Comparison of ENCODE assay signal across 1 cellular context in the genomic region with DNA sequence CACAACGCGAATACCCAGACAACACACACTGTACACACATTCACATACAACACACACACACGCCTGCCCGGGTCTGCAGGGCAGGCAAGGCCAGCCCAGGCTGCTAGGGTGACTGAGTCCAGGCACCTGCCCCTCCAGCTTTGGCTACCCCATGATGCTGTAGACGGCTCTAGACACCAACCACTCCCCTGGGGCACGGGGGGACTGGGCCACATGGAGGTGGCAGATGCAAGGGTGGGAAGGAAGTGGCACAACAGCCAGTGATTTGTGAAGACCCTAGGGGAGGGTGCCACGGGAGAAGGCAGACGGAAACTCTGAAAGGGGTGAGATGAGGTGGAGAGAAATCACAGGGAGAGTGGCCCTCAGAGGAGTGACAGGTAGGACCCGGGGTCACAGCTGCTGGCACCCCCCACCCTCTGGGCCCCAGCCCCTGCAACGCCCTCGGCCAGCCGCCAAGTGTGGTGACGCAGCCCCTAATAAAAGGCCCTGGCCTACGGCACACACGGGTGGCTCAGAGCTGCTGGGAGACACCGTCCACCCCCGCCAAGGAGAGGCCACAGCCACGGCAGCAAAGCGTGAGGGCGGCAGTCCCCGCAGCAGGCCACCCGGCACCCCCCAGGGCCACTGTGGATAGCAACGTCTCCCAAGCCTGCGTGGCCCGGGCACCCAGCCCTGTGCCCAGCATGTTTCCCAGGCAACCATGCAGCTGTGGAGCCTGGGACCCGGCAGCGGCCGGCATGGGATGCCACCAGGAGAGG.
TF ChIP-seq lines count a peak whose summit lies in the region.

No MANE protein-coding gene starts in this region.

TF ChIP-seq in IMR-90, 13 proteins besides CTCF, POLR2A, EP300 and RAD21:
- TF ChIP-seq CHD1 (IDR thresholded peaks at IDR 0.05; ENCODE audit: low read depth, low read length) (no peak), RCOR1 (IDR thresholded peaks at IDR 0.05; ENCODE audit: insufficient replicate concordance, low read length) (no peak), RFX5 (IDR thresholded peaks at IDR 0.05; ENCODE audit: low read depth, low read length) (no peak), NFE2L2 (IDR thresholded peaks at IDR 0.05; ENCODE audit: low read depth, low read length) (no peak), FOS (IDR thresholded peaks at IDR 0.05; ENCODE audit: low read depth, low read length) (no peak), BHLHE40 (IDR thresholded peaks at IDR 0.05; ENCODE audit: low read depth, low read length) (no peak), SMC3 (IDR thresholded peaks at IDR 0.05; ENCODE audit: low read depth, low read length) (no peak), MAZ (IDR thresholded peaks at IDR 0.05; ENCODE audit: borderline replicate concordance, low read depth, low read length) (no peak), MXI1 (IDR thresholded peaks at IDR 0.05; ENCODE audit: borderline replicate concordance, low read depth, low read length) (no peak), CEBPB (IDR thresholded peaks at IDR 0.05; ENCODE audit: low read depth, low read length) (no peak), MAFK (IDR thresholded peaks at IDR 0.05; ENCODE audit: low read depth, low read length) (no peak)
- TF ChIP-seq, protein P1, sequence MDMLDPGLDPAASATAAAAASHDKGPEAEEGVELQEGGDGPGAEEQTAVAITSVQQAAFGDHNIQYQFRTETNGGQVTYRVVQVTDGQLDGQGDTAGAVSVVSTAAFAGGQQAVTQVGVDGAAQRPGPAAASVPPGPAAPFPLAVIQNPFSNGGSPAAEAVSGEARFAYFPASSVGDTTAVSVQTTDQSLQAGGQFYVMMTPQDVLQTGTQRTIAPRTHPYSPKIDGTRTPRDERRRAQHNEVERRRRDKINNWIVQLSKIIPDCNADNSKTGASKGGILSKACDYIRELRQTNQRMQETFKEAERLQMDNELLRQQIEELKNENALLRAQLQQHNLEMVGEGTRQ (IDR thresholded peaks at IDR 0.05; ENCODE audit: low read depth, low read length), result no peak
- TF ChIP-seq, protein P2, sequence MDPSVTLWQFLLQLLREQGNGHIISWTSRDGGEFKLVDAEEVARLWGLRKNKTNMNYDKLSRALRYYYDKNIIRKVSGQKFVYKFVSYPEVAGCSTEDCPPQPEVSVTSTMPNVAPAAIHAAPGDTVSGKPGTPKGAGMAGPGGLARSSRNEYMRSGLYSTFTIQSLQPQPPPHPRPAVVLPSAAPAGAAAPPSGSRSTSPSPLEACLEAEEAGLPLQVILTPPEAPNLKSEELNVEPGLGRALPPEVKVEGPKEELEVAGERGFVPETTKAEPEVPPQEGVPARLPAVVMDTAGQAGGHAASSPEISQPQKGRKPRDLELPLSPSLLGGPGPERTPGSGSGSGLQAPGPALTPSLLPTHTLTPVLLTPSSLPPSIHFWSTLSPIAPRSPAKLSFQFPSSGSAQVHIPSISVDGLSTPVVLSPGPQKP (IDR thresholded peaks at IDR 0.05; ENCODE audit: borderline replicate concordance, low read depth, low read length), result no peak
